ENCODE assay signal across 38 cellular contexts in genomic region chr5:114146398-114146797, GRCh38.
"Had no signal": no experiment of that assay in that cellular context is flagged by ENCODE, and none has a peak within 500 bp of the region (broad histone marks: within the 10 kb centered on the region; RNA-seq: fewer than 3 reads in every experiment).

No MANE protein-coding gene starts in this region.

- H3K4me1 ChIP-seq: adrenal gland, ascending aorta, breast epithelium had no signal

- DNase-seq: activated effector memory CD4-positive, alpha-beta T cell treated with anti-CD3 and anti-CD28 coated beads, Interleukin-2, amount 50 U/mL, for 16 hours; activated effector memory CD4-positive, alpha-beta T cell treated with Interleukin-2 at 50 U/mL for 16 hours; activated gamma-delta T cell; activated gamma-delta T cell treated with Interleukin-2 at 50 U/mL for 16 hours; activated naive CD4-positive, alpha-beta T cell; activated naive CD4-positive, alpha-beta T cell treated with anti-CD3 and anti-CD28 coated beads for 36 hours; activated naive CD4-positive, alpha-beta T cell treated with anti-CD3 and anti-CD28 coated beads, Interleukin-2, amount 10 ng/mL, durations not matched to agents 7 days and 5 days; activated naive CD4-positive, alpha-beta T cell treated with anti-CD3 and anti-CD28 coated beads, Interleukin-2, amount 50 U/mL, for 16 hours; activated naive CD4-positive, alpha-beta T cell treated with Interleukin-2 at 50 U/mL for 16 hours; activated naive CD8-positive, alpha-beta T cell treated with anti-CD3 and anti-CD28 coated beads for 36 hours; activated naive CD8-positive, alpha-beta T cell treated with anti-CD3 and anti-CD28 coated beads, Interleukin-2, amount 10 ng/mL, durations not matched to agents 7 days and 5 days; activated naive CD8-positive, alpha-beta T cell treated with anti-CD3 and anti-CD28 coated beads, Interleukin-2, amount 50 U/mL, for 24 hours; activated T-cell treated with anti-CD3 and anti-CD28 coated beads, Interleukin-2, amount 50 U/mL, for 1 hour; activated T-cell treated with anti-CD3 and anti-CD28 coated beads, Interleukin-2, amount 50 U/mL, for 24 hours; activated T-cell treated with anti-CD3 and anti-CD28 coated beads, Interleukin-2, amount 50 U/mL, for 4 hours; activated T-cell treated with anti-CD3 and anti-CD28 coated beads, Interleukin-2, amount 50 U/mL, for 48 hours; activated T-cell treated with anti-CD3 and anti-CD28 coated beads, Interleukin-2, amount 50 U/mL, for 72 hours; adrenal gland; amniotic stem cell; amygdala; anterior cingulate cortex; aorta; body of pancreas; brain microvascular endothelial cell; caudate nucleus; central memory CD4-positive, alpha-beta T cell; cerebellar nuclear complex had no signal

- H3K27me3 ChIP-seq: adrenal gland, ascending aorta, body of pancreas, brain microvascular endothelial cell, breast epithelium, cardiac muscle cell had no signal

- H3K36me3 Mint-ChIP-seq: activated naive CD4-positive, alpha-beta T cell treated with anti-CD3 and anti-CD28 coated beads, Interleukin-2, amount 10 ng/mL, durations not matched to agents 7 days and 5 days; activated naive CD4-positive, alpha-beta T cell treated with anti-CD3 and anti-CD28 coated beads, Interleukin-2, amount 50 U/mL, for 24 hours; activated naive CD8-positive, alpha-beta T cell; activated naive CD8-positive, alpha-beta T cell treated with anti-CD3 and anti-CD28 coated beads for 36 hours; activated naive CD8-positive, alpha-beta T cell treated with anti-CD3 and anti-CD28 coated beads, Interleukin-2, amount 10 ng/mL, durations not matched to agents 7 days and 5 days; brain had no signal

- H3K27ac ChIP-seq: adrenal gland, ascending aorta, body of pancreas, brain microvascular endothelial cell, breast epithelium, cardiac muscle cell had no signal

- H3K4me1 Mint-ChIP-seq: activated naive CD4-positive, alpha-beta T cell treated with anti-CD3 and anti-CD28 coated beads, Interleukin-2, amount 10 ng/mL, durations not matched to agents 7 days and 5 days; activated naive CD4-positive, alpha-beta T cell treated with anti-CD3 and anti-CD28 coated beads, Interleukin-2, amount 50 U/mL, for 24 hours; activated naive CD8-positive, alpha-beta T cell treated with anti-CD3 and anti-CD28 coated beads for 36 hours; activated naive CD8-positive, alpha-beta T cell treated with anti-CD3 and anti-CD28 coated beads, Interleukin-2, amount 10 ng/mL, durations not matched to agents 7 days and 5 days; activated naive CD8-positive, alpha-beta T cell treated with anti-CD3 and anti-CD28 coated beads, Interleukin-2, amount 50 U/mL, for 24 hours; activated T-helper 17 cell treated with anti-CD3 and anti-CD28 coated beads, Interleukin-2, amount 50 U/mL, for 72 hours; brain; central memory CD8-positive, alpha-beta T cell had no signal

- H3K4me3 Mint-ChIP-seq: activated naive CD4-positive, alpha-beta T cell treated with anti-CD3 and anti-CD28 coated beads for 36 hours; activated naive CD4-positive, alpha-beta T cell treated with anti-CD3 and anti-CD28 coated beads, Interleukin-2, amount 10 ng/mL, durations not matched to agents 7 days and 5 days; activated naive CD4-positive, alpha-beta T cell treated with anti-CD3 and anti-CD28 coated beads, Interleukin-2, amount 50 U/mL, for 24 hours; activated naive CD8-positive, alpha-beta T cell; activated naive CD8-positive, alpha-beta T cell treated with anti-CD3 and anti-CD28 coated beads for 36 hours; activated naive CD8-positive, alpha-beta T cell treated with anti-CD3 and anti-CD28 coated beads, Interleukin-2, amount 10 ng/mL, durations not matched to agents 7 days and 5 days; activated naive CD8-positive, alpha-beta T cell treated with anti-CD3 and anti-CD28 coated beads, Interleukin-2, amount 50 U/mL, for 24 hours; activated T-cell treated with anti-CD3 and anti-CD28 coated beads, Interleukin-2, amount 50 U/mL, for 24 hours; activated T-cell treated with anti-CD3 and anti-CD28 coated beads, Interleukin-2, amount 50 U/mL, for 4 hours; activated T-cell treated with anti-CD3 and anti-CD28 coated beads, Interleukin-2, amount 50 U/mL, for 72 hours; activated T-helper 1 cell treated with anti-CD3 and anti-CD28 coated beads, Interleukin-12 subunit alpha, Interleukin-12 subunit beta, Interleukin-2, Interleukin-4 antibody, amounts not matched to agents 30 ng/mL and 10 ng/mL and 1 ng/mL, durations not matched to agents 14 hours and 24 hours and 36 hours; activated T-helper 17 cell treated with anti-CD3 and anti-CD28 coated beads, Interleukin-2, amount 50 U/mL, for 72 hours; brain; central memory CD8-positive, alpha-beta T cell had no signal

- H3K36me3 ChIP-seq: adrenal gland, ascending aorta, brain microvascular endothelial cell, breast epithelium, cardiac muscle cell had no signal

- H3K9me3 ChIP-seq: adrenal gland, ascending aorta, body of pancreas had no signal

- ATAC-seq: activated naive CD4-positive, alpha-beta T cell treated with anti-CD3 and anti-CD28 coated beads, Interleukin-2, amount 50 U/mL, for 72 hours; activated naive CD8-positive, alpha-beta T cell treated with anti-CD3 and anti-CD28 coated beads, Interleukin-2, amount 50 U/mL, for 24 hours; activated T-cell treated with anti-CD3 and anti-CD28 coated beads, Interleukin-2, amount 50 U/mL, for 4 hours; activated T-cell treated with anti-CD3 and anti-CD28 coated beads, Interleukin-2, amount 50 U/mL, for 72 hours; activated T-helper 17 cell treated with anti-CD3 and anti-CD28 coated beads, Interleukin-2, amount 50 U/mL, for 72 hours; body of pancreas had no signal

- H3K27ac Mint-ChIP-seq: activated naive CD4-positive, alpha-beta T cell treated with anti-CD3 and anti-CD28 coated beads for 36 hours; activated naive CD4-positive, alpha-beta T cell treated with anti-CD3 and anti-CD28 coated beads, Interleukin-2, amount 10 ng/mL, durations not matched to agents 7 days and 5 days; activated naive CD4-positive, alpha-beta T cell treated with anti-CD3 and anti-CD28 coated beads, Interleukin-2, amount 50 U/mL, for 24 hours; activated naive CD4-positive, alpha-beta T cell treated with anti-CD3 and anti-CD28 coated beads, Interleukin-2, amount 50 U/mL, for 72 hours; activated naive CD8-positive, alpha-beta T cell; activated naive CD8-positive, alpha-beta T cell treated with anti-CD3 and anti-CD28 coated beads for 36 hours; activated naive CD8-positive, alpha-beta T cell treated with anti-CD3 and anti-CD28 coated beads, Interleukin-2, amount 10 ng/mL, durations not matched to agents 7 days and 5 days; activated naive CD8-positive, alpha-beta T cell treated with anti-CD3 and anti-CD28 coated beads, Interleukin-2, amount 50 U/mL, for 24 hours; activated T-cell treated with anti-CD3 and anti-CD28 coated beads, Interleukin-2, amount 50 U/mL, for 24 hours; activated T-cell treated with anti-CD3 and anti-CD28 coated beads, Interleukin-2, amount 50 U/mL, for 72 hours; activated T-helper 1 cell treated with anti-CD3 and anti-CD28 coated beads, Interleukin-12 subunit alpha, Interleukin-12 subunit beta, Interleukin-2, Interleukin-4 antibody, amounts not matched to agents 30 ng/mL and 10 ng/mL and 1 ng/mL, durations not matched to agents 14 hours and 24 hours and 36 hours; activated T-helper 17 cell treated with anti-CD3 and anti-CD28 coated beads, Interleukin-2, amount 50 U/mL, for 72 hours; activated T-helper 2 cell treated with anti-CD3 and anti-CD28 coated beads, Interferon-gamma antibody, Interleukin-2, Interleukin-4, amounts not matched to agents 10 μg/mL and 5 μg/mL and 100 μg/mL, durations not matched to agents 14 hours and 24 hours and 36 hours; brain had no signal

- H3K4me3 ChIP-seq: adrenal gland, ascending aorta, body of pancreas, breast epithelium, cardiac muscle cell had no signal

- H3K27me3 Mint-ChIP-seq: activated naive CD4-positive, alpha-beta T cell treated with anti-CD3 and anti-CD28 coated beads, Interleukin-2, amount 10 ng/mL, durations not matched to agents 7 days and 5 days; activated naive CD4-positive, alpha-beta T cell treated with anti-CD3 and anti-CD28 coated beads, Interleukin-2, amount 50 U/mL, for 24 hours; activated naive CD8-positive, alpha-beta T cell; activated naive CD8-positive, alpha-beta T cell treated with anti-CD3 and anti-CD28 coated beads for 36 hours; activated naive CD8-positive, alpha-beta T cell treated with anti-CD3 and anti-CD28 coated beads, Interleukin-2, amount 10 ng/mL, durations not matched to agents 7 days and 5 days; activated naive CD8-positive, alpha-beta T cell treated with anti-CD3 and anti-CD28 coated beads, Interleukin-2, amount 50 U/mL, for 24 hours; activated T-cell treated with anti-CD3 and anti-CD28 coated beads, Interleukin-2, amount 50 U/mL, for 24 hours; activated T-helper 17 cell treated with anti-CD3 and anti-CD28 coated beads, Interleukin-2, amount 50 U/mL, for 72 hours; central memory CD8-positive, alpha-beta T cell had no signal
